In the genomic region with DNA sequence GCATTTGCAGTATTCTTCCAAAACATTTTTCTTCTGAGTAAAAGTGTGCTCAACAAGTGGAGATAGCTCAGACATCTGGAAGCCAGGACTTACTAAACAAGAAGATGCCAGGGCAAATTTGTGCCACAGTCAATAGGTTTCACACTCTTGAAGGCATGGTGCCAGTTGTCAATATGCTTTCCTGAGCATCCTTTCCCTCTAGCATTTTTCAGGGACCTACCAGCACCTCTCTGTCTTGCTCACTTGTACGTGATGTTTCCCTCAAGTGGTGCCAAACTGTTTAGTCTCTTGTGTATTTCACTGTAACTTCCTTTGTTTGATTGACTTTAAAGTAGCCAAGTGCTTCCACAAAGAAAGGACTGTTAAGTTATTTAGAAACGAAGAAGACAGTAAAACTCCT, we compare ENCODE assay signal across 13 cellular contexts.
A peak's percentile ranks its signal among the peaks of the same experiment; 100 is the strongest.
DNase-seq lines count a peak whose midpoint lies in the region; ATAC-seq, FAIRE-seq and TF ChIP-seq lines count a peak whose summit lies in the region.
"Had no signal": no experiment of that assay in that cellular context is flagged by ENCODE, and none has a peak within 500 bp of the region (broad histone marks: within the 10 kb centered on the region; RNA-seq: fewer than 3 reads in every experiment).

No MANE protein-coding gene starts in this region.

- H3K27me3 ChIP-seq in right cardiac atrium (ENCODE audit: control insufficient read depth, insufficient read depth) = no peaks in the 10 kb centered on the region

- peak overlapping the region; percentile 74 for H3K4me3 Mint-ChIP-seq in stimulated activated naive CD8-positive, alpha-beta T cell treated with anti-CD3 and anti-CD28 coated beads, Interleukin-15, Interleukin-2, amounts not matched to agents 100 ng/mL and 50 ng/mL, for 24 hours
- no peak overlapping the region for H3K4me3 Mint-ChIP-seq in WTC11

- no peak for TF ChIP-seq CTCF in WTC11 (IDR thresholded peaks at IDR 0.05)

- H3K4me3 ChIP-seq in right cardiac atrium (ENCODE audit: low read length) = no peak overlapping the region
- H3K4me3 ChIP-seq: mucosa of descending colon had no signal

- H3K4me1 ChIP-seq in right cardiac atrium (ENCODE audit: control insufficient read depth, insufficient read depth, low read length) = peaks cover 14% of the 10 kb centered on the region

- H3K9me3 Mint-ChIP-seq in stimulated activated naive CD8-positive, alpha-beta T cell treated with anti-CD3 and anti-CD28 coated beads, Interleukin-15, Interleukin-2, amounts not matched to agents 100 ng/mL and 50 ng/mL, for 24 hours = no peaks in the 10 kb centered on the region
- H3K9me3 Mint-ChIP-seq in WTC11 = no peaks in the 10 kb centered on the region

- DNase-seq in stimulated activated naive CD8-positive, alpha-beta T cell treated with anti-CD3 and anti-CD28 coated beads, Interleukin-15, Interleukin-2, amounts not matched to agents 100 U/mL and 50 U/mL, for 24 hours = no peak
- DNase-seq in WTC11 (ENCODE audit: low spot score) (no peak), right cardiac atrium (no peak), A172 (ENCODE audit: low spot score) (no peak), H54 (ENCODE audit: insufficient read length, low spot score) (no peak), HEK293T (ENCODE audit: extremely low spot score) (no peak)
- DNase-seq in stimulated activated CD4-positive, alpha-beta T cell treated with anti-CD3 and anti-CD28 coated beads, Interleukin-12 subunit alpha, Interleukin-12 subunit beta, amount 100 ng/mL, for 4 hours = no peak
- DNase-seq: activated CD8-positive, alpha-beta memory T cell treated with anti-CD3 and anti-CD28 coated beads, Interleukin-2, amount 50 U/mL, for 4 hours; mucosa of descending colon; NCI-H446 treated with DMSO at 0.1 percent for 48 hours; SK-N-SH had no signal

- no peak for TF ChIP-seq POLR2A in H54 (IDR thresholded peaks at IDR 0.05; ENCODE audit: low read depth, low read length)

- WGBS in right cardiac atrium = 4% methylated on average over 2 of the region's 2 CpGs

- intact Hi-C loops in right cardiac atrium (cut with DNase I) = loop anchor here in 3 of 4 donors (10.0 kb wide), 2 partner anchors 75 to 105 kb away; no protein-coding TSS in a partner anchor

- no peak for ATAC-seq in stimulated activated naive CD8-positive, alpha-beta T cell treated with anti-CD3 and anti-CD28 coated beads, Interleukin-15, Interleukin-2, amounts not matched to agents 100 U/mL and 50 U/mL, for 24 hours
- ATAC-seq in WTC11 (no peak), right cardiac atrium (peak in 1 of 2 donors; percentile 12)
- ATAC-seq: mucosa of descending colon had no signal

- H3K27ac Mint-ChIP-seq in stimulated activated naive CD8-positive, alpha-beta T cell treated with anti-CD3 and anti-CD28 coated beads, Interleukin-15, Interleukin-2, amounts not matched to agents 100 ng/mL and 50 ng/mL, for 24 hours = peak overlapping the region; percentile 80
- peak overlapping the region; percentile 61; the same call in 1 of the 2 replicates for H3K27ac Mint-ChIP-seq in WTC11

- H3K9me3 ChIP-seq in right cardiac atrium (ENCODE audit: control insufficient read depth, low read length) = no peaks in the 10 kb centered on the region
- H3K9me3 ChIP-seq: mucosa of descending colon, SK-N-SH had no signal

- H3K4me1 Mint-ChIP-seq in stimulated activated naive CD8-positive, alpha-beta T cell treated with anti-CD3 and anti-CD28 coated beads, Interleukin-15, Interleukin-2, amounts not matched to agents 100 ng/mL and 50 ng/mL, for 24 hours (ENCODE audit: low read depth) = peaks cover 93% of the 10 kb centered on the region
- peaks cover 60% of the 10 kb centered on the region for H3K4me1 Mint-ChIP-seq in WTC11

- CTCF ChIA-PET in WTC11 (lab: Charles Lee) = no interaction called here
- CTCF ChIA-PET in HEK293T (lab: Yijun Ruan, JAX) = interaction anchor here (2.1 kb wide), 1 partner anchor 106 kb away, joined by 7 read pairs; no protein-coding TSS in a partner anchor

- FAIRE-seq in H54 (lab: Jason Lieb, UNC) = no peak

- H3K27me3 Mint-ChIP-seq in stimulated activated naive CD8-positive, alpha-beta T cell treated with anti-CD3 and anti-CD28 coated beads, Interleukin-15, Interleukin-2, amounts not matched to agents 100 ng/mL and 50 ng/mL, for 24 hours = no peaks in the 10 kb centered on the region
- H3K27me3 Mint-ChIP-seq in WTC11 (ENCODE audit: low read depth) = no peaks in the 10 kb centered on the region

- H3K27ac ChIP-seq in right cardiac atrium (ENCODE audit: low read length) = peak overlapping the region; percentile 88
- H3K27ac ChIP-seq: KMS-11 had no signal

- POLR2A ChIA-PET in WTC11 (lab: Charles Lee) = no interaction called here
- POLR2A ChIA-PET in HEK293T (lab: Yijun Ruan, JAX) = no interaction called here

- H3K36me3 Mint-ChIP-seq in stimulated activated naive CD8-positive, alpha-beta T cell treated with anti-CD3 and anti-CD28 coated beads, Interleukin-15, Interleukin-2, amounts not matched to agents 100 ng/mL and 50 ng/mL, for 24 hours (ENCODE audit: low read depth) = peaks cover 45% of the 10 kb centered on the region
- H3K36me3 Mint-ChIP-seq in WTC11 = no peaks in the 10 kb centered on the region

TF ChIP-seq in WTC11, 78 proteins besides CTCF, POLR2A, EP300 and RAD21 (continues in another document):
- TF ChIP-seq, protein P1, sequence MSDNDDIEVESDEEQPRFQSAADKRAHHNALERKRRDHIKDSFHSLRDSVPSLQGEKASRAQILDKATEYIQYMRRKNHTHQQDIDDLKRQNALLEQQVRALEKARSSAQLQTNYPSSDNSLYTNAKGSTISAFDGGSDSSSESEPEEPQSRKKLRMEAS (CRISPR knock-in tag; IDR thresholded peaks at IDR 0.05) = no peak
- TF ChIP-seq FOXJ3 (CRISPR knock-in tag; IDR thresholded peaks at IDR 0.05; ENCODE audit: borderline replicate concordance) (no peak), IRF2 (CRISPR knock-in tag; IDR thresholded peaks at IDR 0.05; ENCODE audit: borderline replicate concordance, low read depth) (no peak), RORB (CRISPR knock-in tag; IDR thresholded peaks at IDR 0.05) (no peak), TEAD4 (CRISPR knock-in tag; IDR thresholded peaks at IDR 0.05) (no peak), ZNF232 (CRISPR knock-in tag; IDR thresholded peaks at IDR 0.05) (no peak), SMAD4 (CRISPR knock-in tag; IDR thresholded peaks at IDR 0.05) (no peak), CREM (CRISPR knock-in tag; IDR thresholded peaks at IDR 0.05) (no peak), GTF2I (CRISPR knock-in tag; conservative IDR thresholded peaks at IDR 0.05) (no peak)
- TF ChIP-seq, protein P2, sequence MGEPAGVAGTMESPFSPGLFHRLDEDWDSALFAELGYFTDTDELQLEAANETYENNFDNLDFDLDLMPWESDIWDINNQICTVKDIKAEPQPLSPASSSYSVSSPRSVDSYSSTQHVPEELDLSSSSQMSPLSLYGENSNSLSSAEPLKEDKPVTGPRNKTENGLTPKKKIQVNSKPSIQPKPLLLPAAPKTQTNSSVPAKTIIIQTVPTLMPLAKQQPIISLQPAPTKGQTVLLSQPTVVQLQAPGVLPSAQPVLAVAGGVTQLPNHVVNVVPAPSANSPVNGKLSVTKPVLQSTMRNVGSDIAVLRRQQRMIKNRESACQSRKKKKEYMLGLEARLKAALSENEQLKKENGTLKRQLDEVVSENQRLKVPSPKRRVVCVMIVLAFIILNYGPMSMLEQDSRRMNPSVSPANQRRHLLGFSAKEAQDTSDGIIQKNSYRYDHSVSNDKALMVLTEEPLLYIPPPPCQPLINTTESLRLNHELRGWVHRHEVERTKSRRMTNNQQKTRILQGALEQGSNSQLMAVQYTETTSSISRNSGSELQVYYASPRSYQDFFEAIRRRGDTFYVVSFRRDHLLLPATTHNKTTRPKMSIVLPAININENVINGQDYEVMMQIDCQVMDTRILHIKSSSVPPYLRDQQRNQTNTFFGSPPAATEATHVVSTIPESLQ (CRISPR knock-in tag; IDR thresholded peaks at IDR 0.05) = no peak

TF ChIP-seq in HEK293T, 16 proteins besides CTCF, POLR2A, EP300 and RAD21:
- TF ChIP-seq FOXK2 (IDR thresholded peaks at IDR 0.05) (no peak), SUZ12 (IDR thresholded peaks at IDR 0.05) (no peak), ARNT (IDR thresholded peaks at IDR 0.05) (no peak)
- TF ChIP-seq, protein P3, sequence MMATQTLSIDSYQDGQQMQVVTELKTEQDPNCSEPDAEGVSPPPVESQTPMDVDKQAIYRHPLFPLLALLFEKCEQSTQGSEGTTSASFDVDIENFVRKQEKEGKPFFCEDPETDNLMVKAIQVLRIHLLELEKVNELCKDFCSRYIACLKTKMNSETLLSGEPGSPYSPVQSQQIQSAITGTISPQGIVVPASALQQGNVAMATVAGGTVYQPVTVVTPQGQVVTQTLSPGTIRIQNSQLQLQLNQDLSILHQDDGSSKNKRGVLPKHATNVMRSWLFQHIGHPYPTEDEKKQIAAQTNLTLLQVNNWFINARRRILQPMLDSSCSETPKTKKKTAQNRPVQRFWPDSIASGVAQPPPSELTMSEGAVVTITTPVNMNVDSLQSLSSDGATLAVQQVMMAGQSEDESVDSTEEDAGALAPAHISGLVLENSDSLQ (IDR thresholded peaks at IDR 0.05) = no peak
